Comparison of ENCODE assay signal across 8 cellular contexts in genomic region chr1:144551543-144552424, GRCh38. TPM values are rescaled to one million over a fixed set of nuclear protein-coding genes. Genes with fewer than 3 reads are reported as not detected.
DNase-seq lines count a peak whose midpoint lies in the region; ATAC-seq and TF ChIP-seq lines count a peak whose summit lies in the region.

No MANE protein-coding gene starts in this region.

- POLR2A ChIA-PET in activated CD4-positive, alpha-beta T cell treated with anti-CD3 and anti-CD28 coated beads, Interleukin-2, amount 10 ng/mL, durations not matched to agents 7 days and 5 days (lab: Charles Lee), result interaction anchor here (1.1 kb wide), 1 partner anchor 140 kb away, joined by 4 read pairs; no protein-coding TSS in a partner anchor

- peak overlapping the region; percentile 55 for H3K9ac ChIP-seq in ES-I3 (ENCODE audit: low read depth, low read length)
- peak overlapping the region; percentile 19 to 43 for H3K9ac ChIP-seq in colonic mucosa (ENCODE audit: low read depth in 2 of 2, low read length in 2 of 2)

- no peak for TF ChIP-seq CTCF in colonic mucosa (IDR thresholded peaks at IDR 0.05)

- H3K36me3 ChIP-seq in ES-I3 (ENCODE audit: insufficient read depth, low read length) (no peaks in the 10 kb centered on the region), colonic mucosa (no peaks in the 10 kb centered on the region)

- H3K4me3 Mint-ChIP-seq in activated CD4-positive, alpha-beta T cell treated with anti-CD3 and anti-CD28 coated beads, Interleukin-2, amount 10 ng/mL, durations not matched to agents 7 days and 5 days, result peak overlapping the region; percentile 79

- H3K9me3 ChIP-seq in ES-I3 (ENCODE audit: control insufficient read depth, insufficient read depth, low read length) (no peaks in the 10 kb centered on the region), colonic mucosa (no peaks in the 10 kb centered on the region)

- peak; percentile 49 for ATAC-seq in left colon

- no peaks in the 10 kb centered on the region for H3K27me3 ChIP-seq in colonic mucosa

- H3K4me3 ChIP-seq in colonic mucosa, result peak overlapping the region; percentile 26

- DNase-seq in HCEC 1CT (peak; percentile 98), NCI-H2081 treated with DMSO at 0.1 percent for 48 hours (lab: John Stamatoyannopoulos, UW) (peak; percentile 86), colonic mucosa (peak; percentile 59), left colon (peak; percentile 57 to 84), NCI-H1417 treated with DMSO at 0.1 percent for 48 hours (lab: John Stamatoyannopoulos, UW) (no peak)
- peak; percentile 63 for DNase-seq in activated CD4-positive, alpha-beta T cell treated with anti-CD3 and anti-CD28 coated beads, Interleukin-2, amount 10 ng/mL, durations not matched to agents 7 days and 5 days
- peak; percentile 46 to 53 for DNase-seq in stimulated activated CD4-positive, alpha-beta T cell treated with anti-CD3 and anti-CD28 coated beads, Interleukin-1b, Interleukin-23, amount 100 ng/mL, for 4 hours (ENCODE audit: low read depth in 2 of 2)

- CTCF ChIA-PET in activated CD4-positive, alpha-beta T cell treated with anti-CD3 and anti-CD28 coated beads, Interleukin-2, amount 10 ng/mL, durations not matched to agents 7 days and 5 days (lab: Charles Lee), result no interaction called here

- no peaks in the 10 kb centered on the region for H3K27me3 Mint-ChIP-seq in activated CD4-positive, alpha-beta T cell treated with anti-CD3 and anti-CD28 coated beads, Interleukin-2, amount 10 ng/mL, durations not matched to agents 7 days and 5 days

- H3K4me1 ChIP-seq in ES-I3 (ENCODE audit: insufficient read depth, low read length) (no peaks in the 10 kb centered on the region; the same call in 1 of the 2 replicates), colonic mucosa (no peaks in the 10 kb centered on the region)

- intact Hi-C loops in colonic mucosa (cut with DNase I) (no loop called here), left colon (cut with DNase I, micrococcal nuclease) (no loop called here)

- H3K4me1 Mint-ChIP-seq in activated CD4-positive, alpha-beta T cell treated with anti-CD3 and anti-CD28 coated beads, Interleukin-2, amount 10 ng/mL, durations not matched to agents 7 days and 5 days, result peaks cover 24% of the 10 kb centered on the region

- H3K9me3 Mint-ChIP-seq in activated CD4-positive, alpha-beta T cell treated with anti-CD3 and anti-CD28 coated beads, Interleukin-2, amount 10 ng/mL, durations not matched to agents 7 days and 5 days, result no peaks in the 10 kb centered on the region

- peak overlapping the region; percentile 71 for H3K27ac ChIP-seq in colonic mucosa

- H3K36me3 Mint-ChIP-seq in activated CD4-positive, alpha-beta T cell treated with anti-CD3 and anti-CD28 coated beads, Interleukin-2, amount 10 ng/mL, durations not matched to agents 7 days and 5 days (ENCODE audit: low read depth), result no peaks in the 10 kb centered on the region

- H3K27ac Mint-ChIP-seq in activated CD4-positive, alpha-beta T cell treated with anti-CD3 and anti-CD28 coated beads, Interleukin-2, amount 10 ng/mL, durations not matched to agents 7 days and 5 days, result peak overlapping the region; percentile 96

RNA-seq across cellular contexts. Expression of gene PPIAL4F, which starts 40.9 kb away (rescaled TPM):
- total RNA-seq in activated CD4-positive, alpha-beta T cell treated with anti-CD3 and anti-CD28 coated beads, Interleukin-2, amount 10 ng/mL, durations not matched to agents 7 days and 5 days, result not detected
- total RNA-seq in colonic mucosa, result not detected
- not detected for total RNA-seq in left colon
